21 cellular contexts compared by ENCODE assay signal in the genomic region with DNA sequence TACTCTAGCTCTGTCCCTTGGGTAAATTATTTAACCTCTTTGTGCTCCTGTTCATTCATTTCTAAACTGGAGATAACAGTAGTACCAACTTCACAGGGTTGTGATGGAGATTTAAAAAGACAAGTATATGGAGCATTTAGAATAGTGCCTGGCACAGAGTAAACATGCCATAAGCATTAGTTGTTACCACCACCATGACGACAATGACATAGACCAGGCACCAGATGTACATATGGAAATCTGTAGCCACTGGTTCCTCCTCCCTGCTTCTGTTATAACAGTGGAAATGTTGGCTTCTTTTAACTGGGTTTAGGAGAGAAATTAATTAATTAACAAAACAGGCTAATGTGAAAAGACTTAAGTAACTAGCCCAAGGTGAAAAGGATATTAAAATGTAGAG.
"Had no signal": no experiment of that assay in that cellular context is flagged by ENCODE, and none has a peak within 500 bp of the region (broad histone marks: within the 10 kb centered on the region; RNA-seq: fewer than 3 reads in every experiment).

No MANE protein-coding gene starts in this region.

- H3K9me3 ChIP-seq: lower lobe of right lung, thyroid gland, upper lobe of right lung had no signal

- H3K4me3 ChIP-seq: hepatocyte, lower lobe of right lung, thyroid gland, upper lobe of right lung had no signal

- ATAC-seq: activated CD4-positive, CD25-positive, alpha-beta regulatory T cell treated with anti-CD3 and anti-CD28 coated beads, Interleukin-2, amount 50 U/mL, for 24 hours; activated T-cell treated with anti-CD3 and anti-CD28 coated beads, Interleukin-2, amount 50 U/mL, for 72 hours; foreskin keratinocyte; left lobe of liver; lower lobe of right lung; naive thymus-derived CD4-positive, alpha-beta T cell; stimulated activated naive CD8-positive, alpha-beta T cell treated with anti-CD3 and anti-CD28 coated beads, Interleukin-15, Interleukin-2, amounts not matched to agents 100 U/mL and 50 U/mL, for 24 hours; upper lobe of right lung had no signal

- H3K4me1 ChIP-seq: foreskin keratinocyte, lower lobe of right lung, upper lobe of right lung had no signal

- DNase-seq: activated CD4-positive, alpha-beta memory T cell treated with anti-CD3 and anti-CD28 coated beads, Interleukin-2, amount 10 ng/mL, durations not matched to agents 7 days and 5 days; activated CD4-positive, alpha-beta T cell treated with anti-CD3 and anti-CD28 coated beads, Interleukin-2, amount 10 ng/mL, durations not matched to agents 24 days and 14 days; activated effector memory CD4-positive, alpha-beta T cell treated with Interleukin-2 at 50 U/mL for 16 hours; activated naive CD4-positive, alpha-beta T cell treated with anti-CD3 and anti-CD28 coated beads, Interleukin-2, amount 10 ng/mL, durations not matched to agents 7 days and 5 days; activated T-cell treated with anti-CD3 and anti-CD28 coated beads, Interleukin-2, amount 50 U/mL, for 72 hours; aorta; dermis blood vessel endothelial cell; effector CD8-positive, alpha-beta T cell; erythroblast; foreskin keratinocyte; immature natural killer cell; lower lobe of right lung; naive thymus-derived CD4-positive, alpha-beta T cell; retina; stimulated activated CD4-positive, alpha-beta T cell treated with anti-CD3 and anti-CD28 coated beads, Interleukin-4, amount 100 ng/mL, for 1 hour; stimulated activated naive CD8-positive, alpha-beta T cell treated with anti-CD3 and anti-CD28 coated beads, Interleukin-15, Interleukin-2, amounts not matched to agents 100 U/mL and 50 U/mL, for 24 hours; thyroid gland; upper lobe of right lung had no signal

- H3K27me3 ChIP-seq: foreskin keratinocyte, hepatocyte, thyroid gland, upper lobe of right lung had no signal

- H3K36me3 ChIP-seq: lower lobe of right lung, thyroid gland, upper lobe of right lung had no signal
